ENCODE assay signal across 8 cellular contexts in the genomic region with DNA sequence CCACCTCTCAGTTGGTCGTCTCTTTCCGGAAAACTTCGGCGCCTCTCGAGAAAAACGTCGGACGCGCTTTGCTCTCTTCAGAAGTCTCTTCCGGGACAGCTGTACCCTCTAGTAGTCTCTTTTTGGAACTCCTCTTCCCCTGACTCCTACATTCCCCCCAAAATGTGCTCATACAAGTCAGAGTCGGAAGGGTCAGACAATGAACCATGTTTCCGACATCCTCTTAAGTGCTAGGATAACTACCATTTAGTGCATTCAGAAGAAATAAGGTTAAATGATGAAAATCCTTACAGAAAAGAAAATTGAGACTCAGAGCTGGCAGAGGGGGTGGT.
DNase-seq lines count a peak whose midpoint lies in the region; ATAC-seq and TF ChIP-seq lines count a peak whose summit lies in the region.

No MANE protein-coding gene starts in this region.

- DNase-seq in cardiac fibroblast (ENCODE audit: low read depth in 2 of 2) (no peak), superior temporal gyrus (ENCODE audit: extremely low spot score) (no peak)

- peaks cover 38% of the 10 kb centered on the region for H3K79me2 ChIP-seq in ACC112 (ENCODE audit: control insufficient read depth, insufficient read depth, low read length, unreplicated experiment)

- no peak for TF ChIP-seq CTCF in cardiac fibroblast (IDR thresholded peaks at IDR 0.05; ENCODE audit: low read depth, low read length)

- peak overlapping the region; percentile 70 for H3K27ac ChIP-seq in ACC112 (ENCODE audit: low read depth, low read length)
- no peak overlapping the region; the same call in 1 of the 2 replicates for H3K27ac ChIP-seq in HUES6 (ENCODE audit: low read depth, low read length)

- peaks cover 16% of the 10 kb centered on the region for H3K36me3 ChIP-seq in ACC112 (ENCODE audit: insufficient read depth, low read length)
- peaks cover 22% of the 10 kb centered on the region for H3K36me3 ChIP-seq in HUES6 (ENCODE audit: control insufficient read depth, insufficient read depth, low read length)
- H3K36me3 ChIP-seq in mucosa of stomach (ENCODE audit: control insufficient read depth, insufficient read depth, low read length), result no peaks in the 10 kb centered on the region

- peak overlapping the region; percentile 93 for H3K4me3 ChIP-seq in ACC112 (ENCODE audit: low read depth, low read length)
- H3K4me3 ChIP-seq in HUES6 (ENCODE audit: low read depth, low read length), result peak overlapping the region; percentile 74
- H3K4me3 ChIP-seq in cardiac fibroblast (replicated peaks in 1 of 2; ENCODE audit: low read depth in 2 of 2, low read length in 2 of 2), result peak overlapping the region; percentile 16 to 52
- H3K4me3 ChIP-seq in mucosa of stomach (ENCODE audit: low read length), result peak overlapping the region; percentile 10

- H3K4me1 ChIP-seq in ACC112 (ENCODE audit: control insufficient read depth, insufficient read depth, low read length, unreplicated experiment) (peaks cover 14% of the 10 kb centered on the region), HUES6 (ENCODE audit: control insufficient read depth, insufficient read depth, low read length) (peaks cover 12% of the 10 kb centered on the region; the same call in 1 of the 2 replicates), mucosa of stomach (ENCODE audit: control insufficient read depth, insufficient read depth, low read length) (peaks cover 20% of the 10 kb centered on the region)

- peak overlapping the region; percentile 82 for H3K9ac ChIP-seq in HUES6 (ENCODE audit: low read length)
- H3K9ac ChIP-seq in mucosa of stomach (ENCODE audit: low read length), result peak overlapping the region; percentile 77

- peak overlapping the region; percentile 100 for H2AFZ ChIP-seq in ACC112 (ENCODE audit: low read length, unreplicated experiment)

- H3K27me3 ChIP-seq in ACC112 (ENCODE audit: insufficient read depth, low read length) (no peaks in the 10 kb centered on the region), HUES6 (ENCODE audit: control insufficient read depth, insufficient read depth, low read length) (no peaks in the 10 kb centered on the region), mucosa of stomach (ENCODE audit: control insufficient read depth, insufficient read depth, low read length) (no peaks in the 10 kb centered on the region)

- H3K9me3 ChIP-seq in HUES6 (ENCODE audit: control insufficient read depth, insufficient read depth, low read depth, low read length) (no peaks in the 10 kb centered on the region), mucosa of stomach (ENCODE audit: control insufficient read depth, low read length) (no peaks in the 10 kb centered on the region)

- ATAC-seq in GM21825 (IDR thresholded peaks at IDR 0.05; ENCODE audit: unreplicated experiment) (no peak), HG02642 (IDR thresholded peaks at IDR 0.05; ENCODE audit: poor library complexity, unreplicated experiment) (no peak), GM19397 (IDR thresholded peaks at IDR 0.05; ENCODE audit: unreplicated experiment) (no peak)

Comparison
In these comparisons a context has a peak if more than half of its experiments do, and no peak if none do; other contexts are left out.
1. H3K4me3 ChIP-seq: peak in every context shown above with its lines; median percentile 93 in ACC112; 74 in HUES6; 34 in cardiac fibroblast; 10 in mucosa of stomach.